ENCODE assay signal across 20 cellular contexts in the genomic region with DNA sequence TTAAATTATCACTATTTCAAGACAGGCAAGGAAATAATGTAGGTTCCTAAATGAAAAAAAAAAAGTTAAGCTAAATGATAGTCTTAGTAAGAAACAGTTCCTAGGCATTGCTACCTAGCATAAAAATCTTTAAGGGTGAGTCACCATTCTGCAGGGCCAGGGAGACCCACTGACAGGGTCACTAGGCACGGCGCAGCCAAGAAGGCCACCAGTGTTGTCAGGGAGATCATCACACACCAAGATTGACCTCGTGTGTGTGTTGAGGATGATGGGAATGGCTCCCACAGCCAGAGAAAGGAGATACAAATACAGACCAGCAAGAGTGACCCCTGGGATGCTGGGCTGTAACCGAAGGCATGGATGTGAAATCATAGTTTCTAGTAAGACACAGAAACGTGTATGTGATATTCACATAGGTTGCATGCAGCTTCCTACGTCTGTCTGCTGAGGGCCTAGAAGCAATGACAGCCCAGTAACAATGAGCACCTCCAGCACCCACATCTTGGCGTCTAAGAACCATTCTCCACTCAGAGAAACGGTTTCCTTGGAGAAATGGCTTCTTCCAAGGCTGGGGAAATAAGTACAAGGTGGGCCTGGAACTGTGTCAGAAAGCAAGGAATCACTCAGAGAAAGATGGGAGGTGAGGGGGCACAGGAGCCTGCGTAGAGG. TPM values are rescaled to one million over a fixed set of nuclear protein-coding genes. Genes with fewer than 3 reads are reported as not detected.
"Had no signal": no experiment of that assay in that cellular context is flagged by ENCODE, and none has a peak within 500 bp of the region (broad histone marks: within the 10 kb centered on the region; RNA-seq: fewer than 3 reads in every experiment).

No MANE protein-coding gene starts in this region.

- H3K4me1 ChIP-seq: foreskin keratinocyte, parathyroid adenoma, prostate gland, spleen, tibial artery, upper lobe of right lung, vagina had no signal

- H3K9me3 ChIP-seq: prostate gland, vagina had no signal

- H3K27me3 ChIP-seq: foreskin keratinocyte, hepatocyte, tibial artery, upper lobe of right lung, vagina had no signal

- DNase-seq: dermis blood vessel endothelial cell; erythroblast; foreskin keratinocyte; head of caudate nucleus; mesendoderm; naive B cell; occipital lobe; spleen; stimulated activated CD4-positive, alpha-beta T cell treated with anti-CD3 and anti-CD28 coated beads, Interleukin-15, amount 100 ng/mL, for 24 hours; stimulated activated CD4-positive, alpha-beta T cell treated with anti-CD3 and anti-CD28 coated beads, Interleukin-1b, Interleukin-23, amount 100 ng/mL, for 48 hours; stimulated activated CD4-positive, alpha-beta T cell treated with anti-CD3 and anti-CD28 coated beads, Interleukin-4, amount 100 ng/mL, for 24 hours; tibial artery; upper lobe of right lung had no signal

- FAIRE-seq: endothelial cell of umbilical vein, kidney had no signal

- H3K79me2 ChIP-seq: parathyroid adenoma had no signal

- H3K36me3 ChIP-seq: prostate gland, spleen had no signal

- H3K4me3 ChIP-seq: hepatocyte, prostate gland, spleen, tibial artery, upper lobe of right lung, vagina had no signal

- H2AFZ ChIP-seq: hepatocyte, parathyroid adenoma had no signal

- H3K27ac ChIP-seq: foreskin keratinocyte, hepatocyte, parathyroid adenoma, prostate gland, spleen, tibial artery, upper lobe of right lung, vagina had no signal

- H3K4me2 ChIP-seq: hepatocyte had no signal

- H3K9ac ChIP-seq: parathyroid adenoma had no signal

RNA-seq across cellular contexts. Expression of gene RIPK4, which starts 29.1 kb away (rescaled TPM):
- total RNA-seq: endothelial cell of umbilical vein, spleen, temporal lobe had no signal
- polyA plus RNA-seq: endothelial cell of umbilical vein had no signal
